In the genomic region with DNA sequence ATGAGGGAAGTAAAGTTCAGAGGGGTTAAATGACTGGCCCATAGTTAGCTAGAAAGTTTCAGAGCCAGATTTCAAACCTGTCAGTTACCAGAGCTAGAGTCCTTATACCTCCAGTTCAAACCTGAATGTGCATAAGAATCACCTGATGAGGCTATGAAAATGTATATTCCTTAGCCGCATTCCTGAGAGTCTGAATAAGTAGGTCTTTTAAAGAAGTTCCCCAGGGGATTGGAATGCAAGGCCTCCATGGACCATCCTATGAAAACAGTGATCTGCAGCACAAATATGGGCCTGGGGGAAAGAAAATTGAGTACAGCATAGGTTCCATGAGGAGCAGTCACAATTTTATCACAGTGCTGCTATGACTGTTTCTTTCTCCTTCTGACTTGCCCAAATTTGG, we compare ENCODE assay signal across 21 cellular contexts.
DNase-seq lines count a peak whose midpoint lies in the region; ATAC-seq and TF ChIP-seq lines count a peak whose summit lies in the region.
"Had no signal": no experiment of that assay in that cellular context is flagged by ENCODE, and none has a peak within 500 bp of the region (broad histone marks: within the 10 kb centered on the region; RNA-seq: fewer than 3 reads in every experiment).

No MANE protein-coding gene starts in this region.

- H3K4me1 ChIP-seq in HUES48 (ENCODE audit: control insufficient read depth, insufficient read depth, low read length): peaks cover 8% of the 10 kb centered on the region
- H3K4me1 ChIP-seq in neural progenitor cell: no peaks in the 10 kb centered on the region

- no peak overlapping the region for H3K27ac Mint-ChIP-seq in stimulated activated effector memory CD8-positive, alpha-beta T cell treated with anti-CD3 and anti-CD28 coated beads, Interleukin-12 subunit alpha, Interleukin-12 subunit beta, amount 100 ng/mL, for 72 hours
- no peak overlapping the region for H3K27ac Mint-ChIP-seq in neural progenitor cell
- H3K27ac Mint-ChIP-seq: B cell had no signal

- H3K9me3 ChIP-seq in HUES48 (ENCODE audit: control insufficient read depth, insufficient read depth, low read length): 0 out of 2 replicates have a peak, but pooled peaks cover 3% of the 10 kb centered on the region
- H3K9me3 ChIP-seq in neural progenitor cell (ENCODE audit: low read depth): peaks cover 4% of the 10 kb centered on the region
- H3K9me3 ChIP-seq: SK-N-SH had no signal

- DNase-seq in EL (peak; percentile 0), astrocyte of the spinal cord (ENCODE audit: low read depth, low spot score) (peak; percentile 13), iPS-NIHi7 (ENCODE audit: extremely low spot score) (peak; percentile 27), neural progenitor cell (ENCODE audit: low spot score) (no peak)
- DNase-seq in stimulated activated effector memory CD8-positive, alpha-beta T cell treated with anti-CD3 and anti-CD28 coated beads, Interleukin-12 subunit alpha, Interleukin-12 subunit beta, amount 100 ng/mL, for 72 hours (ENCODE audit: low spot score in 2 of 2): no peak
- DNase-seq in NK-92 treated with Interleukin-12 subunit alpha and Interleukin-12 subunit beta, amount 100 ng/mL, for 24 hours (lab: John Stamatoyannopoulos, UW): no peak
- DNase-seq: 8988T, COR-L47, HCEC 1CT, KG1, NCI-H1105 treated with DMSO at 0.1 percent for 48 hours, NCI-H187 treated with DMSO at 0.1 percent for 48 hours, NCI-H2227 treated with DMSO at 0.1 percent for 48 hours, NCI-H510A treated with DMSO at 0.1 percent for 48 hours, NCI-H774, RPMI8226, SHP77 treated with DMSO at 0.1 percent for 48 hours, SK-N-SH had no signal

- no peaks in the 10 kb centered on the region for H3K4me1 Mint-ChIP-seq in stimulated activated effector memory CD8-positive, alpha-beta T cell treated with anti-CD3 and anti-CD28 coated beads, Interleukin-12 subunit alpha, Interleukin-12 subunit beta, amount 100 ng/mL, for 72 hours
- H3K4me1 Mint-ChIP-seq in neural progenitor cell: peaks cover 10% of the 10 kb centered on the region
- H3K4me1 Mint-ChIP-seq: B cell had no signal

- in situ Hi-C loops in astrocyte of the spinal cord (cut with HindIII; ENCODE audit: low sequenced_read_pairs): no loop called here

- H3K4me3 ChIP-seq in HUES48 (ENCODE audit: low read depth, low read length) (0 out of 2 replicates have a peak overlapping the region, but pooled peaks have one; percentile 19), astrocyte of the spinal cord (ENCODE audit: low read depth, low read length) (no peak overlapping the region), neural progenitor cell (no peak overlapping the region)

- no peaks in the 10 kb centered on the region for H3K79me2 ChIP-seq in neural progenitor cell (ENCODE audit: low read depth)

- no peak for TF ChIP-seq CTCF in astrocyte of the spinal cord (IDR thresholded peaks at IDR 0.05; ENCODE audit: low read depth, low read length)
- no peak for TF ChIP-seq CTCF in neural progenitor cell (IDR thresholded peaks at IDR 0.05)

- H3K27me3 Mint-ChIP-seq in neural progenitor cell (ENCODE audit: insufficient read depth, low read depth): peaks cover 7% of the 10 kb centered on the region
- H3K27me3 Mint-ChIP-seq: B cell had no signal

- H3K9ac ChIP-seq in HUES48 (ENCODE audit: low read depth, low read length) (no peak overlapping the region), neural progenitor cell (no peak overlapping the region)
- H3K9ac ChIP-seq: SK-N-SH had no signal

- H3K27ac ChIP-seq in HUES48 (ENCODE audit: low read depth, low read length) (peak overlapping the region; percentile 67), neural progenitor cell (no peak overlapping the region)

- H3F3A ChIP-seq in neural progenitor cell (ENCODE audit: low read depth): no peaks in the 10 kb centered on the region

- H3K36me3 ChIP-seq in HUES48 (ENCODE audit: control insufficient read depth, insufficient read depth, low read length) (no peaks in the 10 kb centered on the region), neural progenitor cell (no peaks in the 10 kb centered on the region)

- H3K4me3 Mint-ChIP-seq in stimulated activated effector memory CD8-positive, alpha-beta T cell treated with anti-CD3 and anti-CD28 coated beads, Interleukin-12 subunit alpha, Interleukin-12 subunit beta, amount 100 ng/mL, for 72 hours: no peak overlapping the region
- no peak overlapping the region for H3K4me3 Mint-ChIP-seq in neural progenitor cell
- H3K4me3 Mint-ChIP-seq: B cell had no signal

- H3K4me2 ChIP-seq in neural progenitor cell: no peak overlapping the region
- H3K4me2 ChIP-seq: SK-N-SH had no signal

- ATAC-seq in stimulated activated effector memory CD8-positive, alpha-beta T cell treated with anti-CD3 and anti-CD28 coated beads, Interleukin-12 subunit alpha, Interleukin-12 subunit beta, amount 100 ng/mL, for 72 hours: no peak
- ATAC-seq in HG03108 (IDR thresholded peaks at IDR 0.05; ENCODE audit: unreplicated experiment): no peak

- no peaks in the 10 kb centered on the region for H3K36me3 Mint-ChIP-seq in stimulated activated effector memory CD8-positive, alpha-beta T cell treated with anti-CD3 and anti-CD28 coated beads, Interleukin-12 subunit alpha, Interleukin-12 subunit beta, amount 100 ng/mL, for 72 hours
- H3K36me3 Mint-ChIP-seq in neural progenitor cell: no peaks in the 10 kb centered on the region

- H3K9me3 Mint-ChIP-seq in stimulated activated effector memory CD8-positive, alpha-beta T cell treated with anti-CD3 and anti-CD28 coated beads, Interleukin-12 subunit alpha, Interleukin-12 subunit beta, amount 100 ng/mL, for 72 hours: peaks cover 3% of the 10 kb centered on the region
- peaks cover 20% of the 10 kb centered on the region for H3K9me3 Mint-ChIP-seq in neural progenitor cell

- no peak overlapping the region for H2AFZ ChIP-seq in neural progenitor cell (replicated peaks)

- H4K20me1 ChIP-seq in neural progenitor cell (ENCODE audit: low read depth): no peaks in the 10 kb centered on the region

- H3K27me3 ChIP-seq in HUES48 (ENCODE audit: control insufficient read depth, insufficient read depth, low read length) (no peaks in the 10 kb centered on the region), neural progenitor cell (no peaks in the 10 kb centered on the region)

Comparison
In these comparisons a context has a peak if more than half of its experiments do, and no peak if none do; other contexts are left out.
1. DNase-seq: peak in EL (single experiment), astrocyte of the spinal cord (single experiment) and iPS-NIHi7 (single experiment); none in stimulated activated effector memory CD8-positive, alpha-beta T cell treated with anti-CD3 and anti-CD28 coated beads, Interleukin-12 subunit alpha, Interleukin-12 subunit beta, amount 100 ng/mL, for 72 hours (0 of 2), NK-92 treated with Interleukin-12 subunit alpha and Interleukin-12 subunit beta, amount 100 ng/mL, for 24 hours (single experiment) and neural progenitor cell (single experiment).